ENCODE assay signal across 18 cellular contexts in genomic region chr3:157588386-157589060, GRCh38.
DNase-seq lines count a peak whose midpoint lies in the region; ATAC-seq and TF ChIP-seq lines count a peak whose summit lies in the region.
"Had no signal": no experiment of that assay in that cellular context is flagged by ENCODE, and none has a peak within 500 bp of the region (broad histone marks: within the 10 kb centered on the region; RNA-seq: fewer than 3 reads in every experiment).

No MANE protein-coding gene starts in this region.

- H3K27me3 ChIP-seq in H7 (ENCODE audit: control insufficient read depth, insufficient read depth, low read length) (no peaks in the 10 kb centered on the region), adipocyte (replicated peaks; ENCODE audit: control insufficient read depth, insufficient read depth, low read length) (no peaks in the 10 kb centered on the region), neural cell (ENCODE audit: insufficient read depth, low read depth, low read length) (no peaks in the 10 kb centered on the region)
- H3K27me3 ChIP-seq: BLaER1 treated with 17β-estradiol and CSF1 and Interleukin-3, amounts not matched to agents 10 nM and 100 nM had no signal

- H3K9ac ChIP-seq in adipocyte (ENCODE audit: low read length) (no peak overlapping the region), neural cell (ENCODE audit: low read length) (no peak overlapping the region)
- H3K9ac ChIP-seq: BLaER1 treated with 17β-estradiol and CSF1 and Interleukin-3, amounts not matched to agents 10 nM and 100 nM; GM23248 had no signal

- peaks cover 19% of the 10 kb centered on the region for H3K4me1 ChIP-seq in adipocyte (ENCODE audit: control insufficient read depth, insufficient read depth, low read length)

- ATAC-seq in activated T-cell treated with anti-CD3 and anti-CD28 coated beads, Interleukin-2, amount 50 U/mL, for 72 hours (replicated peaks in 1 of 2): no peak
- ATAC-seq: GM12878, HepG2 had no signal

- H3F3A ChIP-seq in neural cell (ENCODE audit: insufficient read depth, low read length, poor library complexity, severe bottlenecking): no peaks in the 10 kb centered on the region

- H3K4me3 ChIP-seq in H7 (ENCODE audit: insufficient read depth, low read depth, low read length): no peak overlapping the region
- H3K4me3 ChIP-seq in adipocyte (ENCODE audit: low read length): no peak overlapping the region
- no peak overlapping the region for H3K4me3 ChIP-seq in neural cell (ENCODE audit: low read length)
- H3K4me3 ChIP-seq: BLaER1 treated with 17β-estradiol and CSF1 and Interleukin-3, amounts not matched to agents 10 nM and 100 nM; GM12878; GM23248 had no signal

- H3K9me3 Mint-ChIP-seq in activated T-cell treated with anti-CD3 and anti-CD28 coated beads, Interleukin-2, amount 50 U/mL, for 72 hours: no peaks in the 10 kb centered on the region
- H3K9me3 Mint-ChIP-seq in activated T-cell treated with anti-CD3 and anti-CD28 coated beads, Interleukin-2, amount 50 U/mL, for 24 hours: no peaks in the 10 kb centered on the region
- H3K9me3 Mint-ChIP-seq: HFFc6 had no signal

- H3K9me3 ChIP-seq in adipocyte (ENCODE audit: control insufficient read depth, low read length) (no peaks in the 10 kb centered on the region), neural cell (ENCODE audit: low read length) (no peaks in the 10 kb centered on the region)

- no peaks in the 10 kb centered on the region for H3K4me1 Mint-ChIP-seq in activated T-cell treated with anti-CD3 and anti-CD28 coated beads, Interleukin-2, amount 50 U/mL, for 72 hours (ENCODE audit: low read depth)
- H3K4me1 Mint-ChIP-seq in activated T-cell treated with anti-CD3 and anti-CD28 coated beads, Interleukin-2, amount 50 U/mL, for 24 hours (ENCODE audit: low read depth): no peaks in the 10 kb centered on the region
- H3K4me1 Mint-ChIP-seq: CD4-positive, CD25-positive, alpha-beta regulatory T cell had no signal

- no peak overlapping the region for H2AFZ ChIP-seq in neural cell (ENCODE audit: low read depth, low read length)
- H2AFZ ChIP-seq: GM23248 had no signal

- H3K27me3 Mint-ChIP-seq in activated T-cell treated with anti-CD3 and anti-CD28 coated beads, Interleukin-2, amount 50 U/mL, for 72 hours (ENCODE audit: low read depth): peaks cover 5% of the 10 kb centered on the region
- H3K27me3 Mint-ChIP-seq in activated T-cell treated with anti-CD3 and anti-CD28 coated beads, Interleukin-2, amount 50 U/mL, for 24 hours: peaks cover 6% of the 10 kb centered on the region

- no peak for TF ChIP-seq RAD21 in neural cell (conservative IDR thresholded peaks at IDR 0.05)

- H3K36me3 ChIP-seq in H7 (replicated peaks; ENCODE audit: control insufficient read depth, insufficient read depth, low read length) (no peaks in the 10 kb centered on the region), adipocyte (ENCODE audit: control insufficient read depth, insufficient read depth, low read length, severe bottlenecking) (no peaks in the 10 kb centered on the region), neural cell (ENCODE audit: insufficient read depth, low read length) (no peaks in the 10 kb centered on the region)
- H3K36me3 ChIP-seq: BLaER1 treated with 17β-estradiol and CSF1 and Interleukin-3, amounts not matched to agents 10 nM and 100 nM had no signal

- in situ Hi-C loops in GM13976 (cut with MboI; ENCODE audit: low sequenced_read_pairs, unreplicated experiment): no loop called here

- H3K27ac ChIP-seq in neural cell (ENCODE audit: low read length): no peak overlapping the region
- H3K27ac ChIP-seq in substantia nigra (ENCODE audit: low read depth, low read length, poor library complexity, severe bottlenecking): no peak overlapping the region
- H3K27ac ChIP-seq: BLaER1 treated with 17β-estradiol and CSF1 and Interleukin-3, amounts not matched to agents 10 nM and 100 nM; GM23248 had no signal

- H3K4me2 ChIP-seq in neural cell (ENCODE audit: low read length): no peak overlapping the region
- H3K4me2 ChIP-seq: BLaER1 treated with 17β-estradiol and CSF1 and Interleukin-3, amounts not matched to agents 10 nM and 100 nM had no signal

- no peaks in the 10 kb centered on the region for H3K79me2 ChIP-seq in neural cell (replicated peaks; ENCODE audit: insufficient read depth, low read length)

- no peak overlapping the region for H3K27ac Mint-ChIP-seq in activated T-cell treated with anti-CD3 and anti-CD28 coated beads, Interleukin-2, amount 50 U/mL, for 72 hours
- no peak overlapping the region for H3K27ac Mint-ChIP-seq in activated T-cell treated with anti-CD3 and anti-CD28 coated beads, Interleukin-2, amount 50 U/mL, for 24 hours
- H3K27ac Mint-ChIP-seq: CD4-positive, CD25-positive, alpha-beta regulatory T cell; HFFc6 had no signal

- no peaks in the 10 kb centered on the region for H3K9me2 ChIP-seq in neural cell (ENCODE audit: insufficient read depth, low read length)

- TF ChIP-seq CTCF in neural cell (IDR thresholded peaks at IDR 0.05; ENCODE audit: poor library complexity, severe bottlenecking) (no peak), GM13976 (IDR thresholded peaks at IDR 0.05; ENCODE audit: borderline replicate concordance, control extremely low read depth, extremely low read depth, insufficient read depth, missing control alignments) (no peak)

- peak; percentile 97 for TF ChIP-seq EP300 in neural cell (conservative IDR thresholded peaks at IDR 0.05; ENCODE audit: poor library complexity, severe bottlenecking)

- DNase-seq in H7 (peak; percentile 30), adipocyte (ENCODE audit: low read depth) (peak; percentile 15), iPS DF 19.7 (ENCODE audit: low read depth, low spot score) (peak; percentile 47), substantia nigra (lab: John Stamatoyannopoulos, UW) (no peak), GM13976 (ENCODE audit: low spot score) (no peak)
- no peak for DNase-seq in activated T-cell treated with anti-CD3 and anti-CD28 coated beads, Interleukin-2, amount 50 U/mL, for 72 hours
- DNase-seq in activated T-cell treated with anti-CD3 and anti-CD28 coated beads, Interleukin-2, amount 50 U/mL, for 24 hours: no peak
- DNase-seq: ACHN; CD4-positive, CD25-positive, alpha-beta regulatory T cell; DMS 273 treated with DMSO at 0.1 percent for 48 hours; DMS79; GM23248; HCEC 1CT; HFFc6 had no signal

- H3K36me3 Mint-ChIP-seq in activated T-cell treated with anti-CD3 and anti-CD28 coated beads, Interleukin-2, amount 50 U/mL, for 72 hours (ENCODE audit: insufficient read depth in 2 of 2): no peaks in the 10 kb centered on the region
- H3K36me3 Mint-ChIP-seq in activated T-cell treated with anti-CD3 and anti-CD28 coated beads, Interleukin-2, amount 50 U/mL, for 24 hours (ENCODE audit: low read depth): no peaks in the 10 kb centered on the region
- H3K36me3 Mint-ChIP-seq: CD4-positive, CD25-positive, alpha-beta regulatory T cell had no signal

- no peaks in the 10 kb centered on the region for H4K20me1 ChIP-seq in neural cell (ENCODE audit: insufficient read depth)
- H4K20me1 ChIP-seq: BLaER1 treated with 17β-estradiol and CSF1 and Interleukin-3, amounts not matched to agents 10 nM and 100 nM had no signal

- no peak overlapping the region for H3K4me3 Mint-ChIP-seq in activated T-cell treated with anti-CD3 and anti-CD28 coated beads, Interleukin-2, amount 50 U/mL, for 72 hours
- no peak overlapping the region for H3K4me3 Mint-ChIP-seq in activated T-cell treated with anti-CD3 and anti-CD28 coated beads, Interleukin-2, amount 50 U/mL, for 24 hours
- H3K4me3 Mint-ChIP-seq: CD4-positive, CD25-positive, alpha-beta regulatory T cell; HFFc6 had no signal

TF ChIP-seq in neural cell, 6 proteins besides CTCF, POLR2A, EP300 and RAD21:
- no peak for TF ChIP-seq REST (IDR thresholded peaks at IDR 0.05; ENCODE audit: borderline replicate concordance)
- TF ChIP-seq EZH2 (IDR thresholded peaks at IDR 0.05; ENCODE audit: borderline replicate concordance, insufficient read depth, low read length, poor library complexity, severe bottlenecking): no peak
- no peak for TF ChIP-seq MXI1 (conservative IDR thresholded peaks at IDR 0.05; ENCODE audit: poor library complexity, severe bottlenecking)
- peak; percentile 33 for TF ChIP-seq POLR2AphosphoS5 (IDR thresholded peaks at IDR 0.05)
- no peak for TF ChIP-seq SMC3 (conservative IDR thresholded peaks at IDR 0.05; ENCODE audit: poor library complexity)
- TF ChIP-seq TAF1 (IDR thresholded peaks at IDR 0.05; ENCODE audit: low read depth): no peak

Comparison
In these comparisons a context has a peak if more than half of its experiments do, and no peak if none do; other contexts are left out.
1. DNase-seq: peak in H7 (single experiment), adipocyte (single experiment) and iPS DF 19.7 (single experiment); none in activated T-cell treated with anti-CD3 and anti-CD28 coated beads, Interleukin-2, amount 50 U/mL, for 72 hours (0 of 2), substantia nigra (0 of 49), GM13976 (single experiment) and activated T-cell treated with anti-CD3 and anti-CD28 coated beads, Interleukin-2, amount 50 U/mL, for 24 hours (single experiment).